7 cellular contexts compared by ENCODE assay signal in the genomic region with DNA sequence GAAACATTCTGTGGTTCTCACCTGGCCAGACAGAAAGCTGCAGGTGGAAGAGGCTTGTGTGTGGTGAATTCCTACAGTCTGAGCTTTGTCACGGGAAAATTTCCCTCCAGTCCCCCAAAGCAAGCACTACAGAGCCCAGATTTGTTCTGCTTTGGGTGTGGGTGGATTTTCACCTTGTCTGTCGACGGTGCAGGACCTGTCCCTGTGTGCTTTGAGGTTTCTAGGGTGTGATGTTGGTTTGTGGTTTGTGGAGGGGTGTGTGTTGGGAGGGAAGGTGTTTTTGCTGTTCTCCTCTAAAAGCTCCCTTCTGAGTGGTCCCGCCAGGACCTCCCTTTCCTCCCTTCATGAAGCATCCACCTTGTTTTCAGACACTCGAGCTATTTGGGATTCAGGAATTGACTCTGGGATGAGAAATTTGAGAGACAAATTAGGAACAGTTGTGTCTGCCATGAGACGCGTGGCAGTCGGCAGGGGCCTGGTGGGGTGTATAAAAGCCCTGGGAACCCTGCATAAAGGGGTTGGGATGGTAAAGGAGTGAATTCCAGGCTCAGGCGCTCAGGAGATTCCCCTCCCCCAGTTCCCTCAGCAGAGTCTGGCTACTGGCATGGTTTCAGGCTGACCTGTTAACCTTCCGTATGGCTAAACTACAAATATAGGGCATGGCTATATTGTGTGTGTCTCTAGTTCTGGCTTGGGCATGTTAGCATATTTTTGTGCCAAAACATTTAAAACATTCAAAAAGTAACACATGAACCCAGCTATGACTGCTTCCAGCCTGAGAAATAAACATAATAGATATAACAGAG.
DNase-seq lines count a peak whose midpoint lies in the region; ATAC-seq and TF ChIP-seq lines count a peak whose summit lies in the region.

No MANE protein-coding gene starts in this region.

- H3K27me3 ChIP-seq in HCT116 (ENCODE audit: insufficient read depth, low read length): no peaks in the 10 kb centered on the region

- peak overlapping the region; percentile 69 for H3K27ac Mint-ChIP-seq in WTC11

- no peak for DNase-seq in HCT116 (ENCODE audit: low read depth, low spot score)
- no peak for DNase-seq in WTC11 (ENCODE audit: low spot score)
- peak; percentile 51 for DNase-seq in fibroblast of villous mesenchyme (ENCODE audit: low read depth)
- peak; percentile 63 for DNase-seq in stimulated activated naive CD8-positive, alpha-beta T cell treated with anti-CD3 and anti-CD28 coated beads, Interleukin-15, Interleukin-2, amounts not matched to agents 100 U/mL and 50 U/mL, for 24 hours
- no peak for DNase-seq in DMS53 (lab: John Stamatoyannopoulos, UW)
- no peak for DNase-seq in OCI-M2 (lab: John Stamatoyannopoulos, UW; ENCODE audit: unreplicated experiment)
- DNase-seq in kidney glomerular epithelial cell (lab: John Stamatoyannopoulos, UW): no peak

- H3K79me2 ChIP-seq in HCT116 (ENCODE audit: insufficient read depth, low read length): peaks cover 90% of the 10 kb centered on the region

- H3K4me3 ChIP-seq in HCT116 (replicated peaks in 1 of 2; ENCODE audit: low read depth in 1 of 2, low read length in 2 of 2) (peak overlapping the region; percentile 41 to 65), fibroblast of villous mesenchyme (ENCODE audit: low read depth, low read length) (no peak overlapping the region)

- RAD21 ChIA-PET in HCT116 (lab: Charles Lee; ENCODE audit: low non-redundant PET in 1 of 2, low total read pairs in 2 of 2, uncharacterized antibody in 2 of 2, unreplicated experiment in 2 of 2): interaction anchor here in 1 of 2 experiments (1.3 kb wide), 1 partner anchor 23 kb away, joined by 3 read pairs; no protein-coding TSS in a partner anchor

- H3K36me3 Mint-ChIP-seq in WTC11: no peaks in the 10 kb centered on the region

- no peak for ATAC-seq in HCT116
- peak; percentile 83 for ATAC-seq in WTC11
- ATAC-seq in stimulated activated naive CD8-positive, alpha-beta T cell treated with anti-CD3 and anti-CD28 coated beads, Interleukin-15, Interleukin-2, amounts not matched to agents 100 U/mL and 50 U/mL, for 24 hours: peak; percentile 38

- H3K4me3 Mint-ChIP-seq in WTC11: no peak overlapping the region

- TF ChIP-seq CTCF in HCT116 (IDR thresholded peaks at IDR 0.05 in 2 of 3, conservative IDR thresholded peaks at IDR 0.05 in 1 of 3; ENCODE audit: borderline replicate concordance in 1 of 3, insufficient read depth in 1 of 3, low read depth in 2 of 3, low read length in 2 of 3) (no peak), WTC11 (IDR thresholded peaks at IDR 0.05) (no peak), fibroblast of villous mesenchyme (IDR thresholded peaks at IDR 0.05; ENCODE audit: insufficient read depth, low read depth, low read length) (no peak)

- H3K4me1 Mint-ChIP-seq in WTC11: peaks cover 45% of the 10 kb centered on the region

- intact Hi-C loops in HCT116 (cut with micrococcal nuclease): no loop called here

- H3K4me1 ChIP-seq in HCT116 (ENCODE audit: control insufficient read depth in 1 of 2, insufficient read depth in 2 of 2, low read length in 2 of 2): peaks cover 59 to 98% of the 10 kb centered on the region in 2 experiments

- H3K4me2 ChIP-seq in HCT116 (ENCODE audit: low read length): peak overlapping the region; percentile 87

- peak overlapping the region; percentile 77 for H3K27ac ChIP-seq in HCT116 (ENCODE audit: low read depth, low read length)

- H3K9me3 Mint-ChIP-seq in WTC11: no peaks in the 10 kb centered on the region

- POLR2A ChIA-PET in HCT116 (lab: Charles Lee) (no interaction called here), WTC11 (lab: Charles Lee) (no interaction called here)

- no peak for TF ChIP-seq POLR2A in HCT116 (IDR thresholded peaks at IDR 0.05; ENCODE audit: borderline replicate concordance, extremely low read depth, insufficient read depth, insufficient read length)

- peak overlapping the region; percentile 73 for H3K9ac ChIP-seq in HCT116 (ENCODE audit: low read length)

- H3K9me3 ChIP-seq in HCT116 (ENCODE audit: control insufficient read depth in 1 of 2, insufficient read depth in 1 of 2, low read depth in 1 of 2, low read length in 2 of 2): no peaks in the 10 kb centered on the region

- no peak overlapping the region for H2AFZ ChIP-seq in HCT116 (ENCODE audit: low read depth, low read length, poor library complexity, severe bottlenecking)

- no peaks in the 10 kb centered on the region for H4K20me1 ChIP-seq in HCT116 (ENCODE audit: insufficient read depth)

- H3K36me3 ChIP-seq in HCT116 (ENCODE audit: control insufficient read depth in 1 of 2, insufficient read depth in 2 of 2, low read length in 2 of 2): peaks cover 0 to 6% of the 10 kb centered on the region in 2 experiments; a peak in 1 of 4 replicates

- no peaks in the 10 kb centered on the region for H3K9me2 ChIP-seq in HCT116 (ENCODE audit: insufficient read depth)

- TF ChIP-seq RAD21 in HCT116 (IDR thresholded peaks at IDR 0.05; ENCODE audit: low read depth): no peak

- no peaks in the 10 kb centered on the region for H3K27me3 Mint-ChIP-seq in WTC11 (ENCODE audit: low read depth)

- no TSS peak for BruUV-seq in HCT116 (replicated peaks; lab: Mats Ljungman, UMichigan)

- CTCF ChIA-PET in HCT116 (lab: Charles Lee) (interaction anchor here (1.1 kb wide), 1 partner anchor 24 kb away, joined by 5 read pairs; no protein-coding TSS in a partner anchor), WTC11 (lab: Charles Lee) (interaction anchor here (1.1 to 4.5 kb wide), 6 partner anchors 14 to 292 kb away, joined by 3 to 21 read pairs (median 8); a partner anchor contains a TSS)

TF ChIP-seq in HCT116, 20 proteins besides CTCF, POLR2A, EP300 and RAD21:
- TF ChIP-seq, protein P1, sequence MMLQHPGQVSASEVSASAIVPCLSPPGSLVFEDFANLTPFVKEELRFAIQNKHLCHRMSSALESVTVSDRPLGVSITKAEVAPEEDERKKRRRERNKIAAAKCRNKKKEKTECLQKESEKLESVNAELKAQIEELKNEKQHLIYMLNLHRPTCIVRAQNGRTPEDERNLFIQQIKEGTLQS (IDR thresholded peaks at IDR 0.05): no peak
- TF ChIP-seq SP1 (IDR thresholded peaks at IDR 0.05; ENCODE audit: low read depth): no peak; the same call in 1 of the 2 replicates

TF ChIP-seq in WTC11, 78 proteins besides CTCF, POLR2A, EP300 and RAD21:
- TF ChIP-seq KAT7 (CRISPR knock-in tag; IDR thresholded peaks at IDR 0.05; ENCODE audit: borderline replicate concordance): no peak
- TF ChIP-seq, protein P2, sequence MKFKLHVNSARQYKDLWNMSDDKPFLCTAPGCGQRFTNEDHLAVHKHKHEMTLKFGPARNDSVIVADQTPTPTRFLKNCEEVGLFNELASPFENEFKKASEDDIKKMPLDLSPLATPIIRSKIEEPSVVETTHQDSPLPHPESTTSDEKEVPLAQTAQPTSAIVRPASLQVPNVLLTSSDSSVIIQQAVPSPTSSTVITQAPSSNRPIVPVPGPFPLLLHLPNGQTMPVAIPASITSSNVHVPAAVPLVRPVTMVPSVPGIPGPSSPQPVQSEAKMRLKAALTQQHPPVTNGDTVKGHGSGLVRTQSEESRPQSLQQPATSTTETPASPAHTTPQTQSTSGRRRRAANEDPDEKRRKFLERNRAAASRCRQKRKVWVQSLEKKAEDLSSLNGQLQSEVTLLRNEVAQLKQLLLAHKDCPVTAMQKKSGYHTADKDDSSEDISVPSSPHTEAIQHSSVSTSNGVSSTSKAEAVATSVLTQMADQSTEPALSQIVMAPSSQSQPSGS (CRISPR knock-in tag; IDR thresholded peaks at IDR 0.05; ENCODE audit: borderline replicate concordance, low read depth): no peak
- TF ChIP-seq ZNF121 (CRISPR knock-in tag; IDR thresholded peaks at IDR 0.05): no peak
- no peak for TF ChIP-seq GABPB1 (CRISPR knock-in tag; IDR thresholded peaks at IDR 0.05)
- TF ChIP-seq ZNF416 (CRISPR knock-in tag; IDR thresholded peaks at IDR 0.05): no peak
- TF ChIP-seq ELF4 (CRISPR knock-in tag; IDR thresholded peaks at IDR 0.05; ENCODE audit: low read depth): no peak
- TF ChIP-seq, protein P3, sequence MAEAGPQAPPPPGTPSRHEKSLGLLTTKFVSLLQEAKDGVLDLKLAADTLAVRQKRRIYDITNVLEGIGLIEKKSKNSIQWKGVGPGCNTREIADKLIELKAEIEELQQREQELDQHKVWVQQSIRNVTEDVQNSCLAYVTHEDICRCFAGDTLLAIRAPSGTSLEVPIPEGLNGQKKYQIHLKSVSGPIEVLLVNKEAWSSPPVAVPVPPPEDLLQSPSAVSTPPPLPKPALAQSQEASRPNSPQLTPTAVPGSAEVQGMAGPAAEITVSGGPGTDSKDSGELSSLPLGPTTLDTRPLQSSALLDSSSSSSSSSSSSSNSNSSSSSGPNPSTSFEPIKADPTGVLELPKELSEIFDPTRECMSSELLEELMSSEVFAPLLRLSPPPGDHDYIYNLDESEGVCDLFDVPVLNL (CRISPR knock-in tag; IDR thresholded peaks at IDR 0.05; ENCODE audit: borderline replicate concordance, low read depth): no peak
- TF ChIP-seq SMAD3 (CRISPR knock-in tag; IDR thresholded peaks at IDR 0.05; ENCODE audit: borderline replicate concordance): no peak
- TF ChIP-seq, protein P4, sequence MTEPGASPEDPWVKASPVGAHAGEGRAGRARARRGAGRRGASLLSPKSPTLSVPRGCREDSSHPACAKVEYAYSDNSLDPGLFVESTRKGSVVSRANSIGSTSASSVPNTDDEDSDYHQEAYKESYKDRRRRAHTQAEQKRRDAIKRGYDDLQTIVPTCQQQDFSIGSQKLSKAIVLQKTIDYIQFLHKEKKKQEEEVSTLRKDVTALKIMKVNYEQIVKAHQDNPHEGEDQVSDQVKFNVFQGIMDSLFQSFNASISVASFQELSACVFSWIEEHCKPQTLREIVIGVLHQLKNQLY (CRISPR knock-in tag; IDR thresholded peaks at IDR 0.05): no peak
- TF ChIP-seq IRF2 (CRISPR knock-in tag; IDR thresholded peaks at IDR 0.05; ENCODE audit: borderline replicate concordance, low read depth): no peak

Comparison
In these comparisons a context has a peak if more than half of its experiments do, and no peak if none do; other contexts are left out.
1. DNase-seq: peak in fibroblast of villous mesenchyme (single experiment) and stimulated activated naive CD8-positive, alpha-beta T cell treated with anti-CD3 and anti-CD28 coated beads, Interleukin-15, Interleukin-2, amounts not matched to agents 100 U/mL and 50 U/mL, for 24 hours (single experiment); none in HCT116 (single experiment), WTC11 (single experiment), DMS53 (single experiment), OCI-M2 (single experiment) and kidney glomerular epithelial cell (single experiment).